ENCODE assay signal across 26 cellular contexts in the genomic region with DNA sequence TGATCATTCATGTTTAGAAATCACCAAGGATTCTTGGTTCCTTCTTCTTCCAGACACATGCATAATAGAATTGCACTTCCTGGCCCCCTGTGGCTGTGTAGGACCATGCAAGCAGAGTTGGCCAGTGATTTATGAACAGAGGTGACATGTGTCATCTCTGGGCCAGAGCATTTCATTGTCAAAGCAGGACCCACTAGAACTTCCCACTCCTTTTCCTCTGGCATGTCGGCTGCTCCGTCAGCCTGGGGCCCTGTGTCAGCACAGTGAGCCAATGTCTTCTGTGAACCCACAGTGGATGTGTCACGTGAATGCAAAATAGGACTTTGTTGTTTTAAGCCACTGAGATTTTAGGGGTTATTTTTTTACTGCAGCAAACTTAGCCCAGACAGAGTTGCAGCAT. TPM values are rescaled to one million over a fixed set of nuclear protein-coding genes. Genes with fewer than 3 reads are reported as not detected.
DNase-seq lines count a peak whose midpoint lies in the region; ATAC-seq and TF ChIP-seq lines count a peak whose summit lies in the region.
"Had no signal": no experiment of that assay in that cellular context is flagged by ENCODE, and none has a peak within 500 bp of the region (broad histone marks: within the 10 kb centered on the region; RNA-seq: fewer than 3 reads in every experiment).

No MANE protein-coding gene starts in this region.

- H3K4me3 Mint-ChIP-seq in GM23338, result no peak overlapping the region
- H3K4me3 Mint-ChIP-seq in activated CD4-positive, alpha-beta memory T cell treated with anti-CD3 and anti-CD28 coated beads for 36 hours, result no peak overlapping the region
- H3K4me3 Mint-ChIP-seq: activated naive CD4-positive, alpha-beta T cell treated with anti-CD3 and anti-CD28 coated beads, Interleukin-2, amount 50 U/mL, for 24 hours; nephron had no signal

- peaks cover 9% of the 10 kb centered on the region for H3K27me3 Mint-ChIP-seq in GM23338 (ENCODE audit: insufficient read depth, low read depth, poor library complexity)
- H3K27me3 Mint-ChIP-seq in activated CD4-positive, alpha-beta memory T cell treated with anti-CD3 and anti-CD28 coated beads for 36 hours, result peaks cover 58% of the 10 kb centered on the region

- H3K9me2 ChIP-seq in GM23338 (ENCODE audit: insufficient read depth), result no peaks in the 10 kb centered on the region

- H2AFZ ChIP-seq in GM23338, result 0 out of 2 replicates have a peak overlapping the region, but pooled peaks have one; percentile 10

- intact Hi-C loops in activated CD4-positive, alpha-beta memory T cell treated with anti-CD3 and anti-CD28 coated beads for 36 hours (cut with micrococcal nuclease), result no loop called here

- CTCF ChIA-PET in activated CD4-positive, alpha-beta memory T cell treated with anti-CD3 and anti-CD28 coated beads for 36 hours (lab: Charles Lee), result interaction anchor here (2.4 kb wide), 1 partner anchor 10 kb away, joined by 10 read pairs; no protein-coding TSS in a partner anchor

- H3K27me3 ChIP-seq in GM23338 (ENCODE audit: insufficient read depth), result no peaks in the 10 kb centered on the region
- H3K27me3 ChIP-seq: gastroesophageal sphincter had no signal

- no peaks in the 10 kb centered on the region for H3F3A ChIP-seq in GM23338 (replicated peaks; ENCODE audit: low read depth)

- H3K79me2 ChIP-seq in GM23338 (replicated peaks; ENCODE audit: insufficient read depth), result no peaks in the 10 kb centered on the region

- no peaks in the 10 kb centered on the region for H3K4me1 ChIP-seq in GM23338 (ENCODE audit: insufficient read depth)
- H3K4me1 ChIP-seq: gastroesophageal sphincter, suprapubic skin had no signal

- no peaks in the 10 kb centered on the region for H3K36me3 ChIP-seq in GM23338 (ENCODE audit: insufficient read depth)
- H3K36me3 ChIP-seq: gastroesophageal sphincter, suprapubic skin had no signal

- peaks cover 2% of the 10 kb centered on the region; the same call in 2 of the 3 replicates for H3K9me3 Mint-ChIP-seq in GM23338
- no peaks in the 10 kb centered on the region for H3K9me3 Mint-ChIP-seq in activated CD4-positive, alpha-beta memory T cell treated with anti-CD3 and anti-CD28 coated beads for 36 hours
- H3K9me3 Mint-ChIP-seq: activated naive CD4-positive, alpha-beta T cell treated with anti-CD3 and anti-CD28 coated beads, Interleukin-2, amount 50 U/mL, for 24 hours; nephron had no signal

- H3K4me1 Mint-ChIP-seq in GM23338, result no peaks in the 10 kb centered on the region; the same call in 2 of the 3 replicates
- H3K4me1 Mint-ChIP-seq in activated CD4-positive, alpha-beta memory T cell treated with anti-CD3 and anti-CD28 coated beads for 36 hours (ENCODE audit: low read depth), result peaks cover 17% of the 10 kb centered on the region

- H4K20me1 ChIP-seq in GM23338 (replicated peaks; ENCODE audit: insufficient read depth), result no peaks in the 10 kb centered on the region

- POLR2A ChIA-PET in activated CD4-positive, alpha-beta memory T cell treated with anti-CD3 and anti-CD28 coated beads for 36 hours (lab: Charles Lee), result no interaction called here

- H3K27ac Mint-ChIP-seq in GM23338, result no peak overlapping the region
- no peak overlapping the region for H3K27ac Mint-ChIP-seq in activated CD4-positive, alpha-beta memory T cell treated with anti-CD3 and anti-CD28 coated beads for 36 hours
- H3K27ac Mint-ChIP-seq: activated naive CD4-positive, alpha-beta T cell treated with anti-CD3 and anti-CD28 coated beads, Interleukin-2, amount 50 U/mL, for 24 hours; CD8-positive, alpha-beta memory T cell had no signal

- no peak for ATAC-seq in GM23338
- no peak for ATAC-seq in HG03521 (IDR thresholded peaks at IDR 0.05; ENCODE audit: unreplicated experiment)
- ATAC-seq: gastroesophageal sphincter had no signal

- no peak overlapping the region for H3K4me2 ChIP-seq in GM23338

- no peak overlapping the region for H3K27ac ChIP-seq in GM23338 (ENCODE audit: low read depth)
- peak overlapping the region; percentile 67 for H3K27ac ChIP-seq in substantia nigra (ENCODE audit: low read depth, low read length, poor library complexity, severe bottlenecking)
- H3K27ac ChIP-seq: gastroesophageal sphincter, RWPE1, suprapubic skin had no signal

- no peak for DNase-seq in GM23338 (ENCODE audit: low spot score)
- DNase-seq in SK-N-DZ (ENCODE audit: low spot score), result peak; percentile 12
- peak; percentile 74 for DNase-seq in medulla oblongata (ENCODE audit: extremely low spot score)
- DNase-seq in substantia nigra (lab: John Stamatoyannopoulos, UW), result peak in 22 of 49 donors; percentile 3 to 42 (median 22)
- DNase-seq in activated CD4-positive, CD25-positive, alpha-beta regulatory T cell (lab: John Stamatoyannopoulos, UW), result no peak
- no peak for DNase-seq in NCI-H748 (lab: John Stamatoyannopoulos, UW; ENCODE audit: unreplicated experiment)
- no peak for DNase-seq in activated CD4-positive, alpha-beta memory T cell treated with anti-CD3 and anti-CD28 coated beads for 36 hours
- DNase-seq: activated CD4-positive, CD25-positive, alpha-beta regulatory T cell treated with anti-CD3 and anti-CD28 coated beads, Interleukin-2, amount 50 U/mL, for 72 hours; aorta; CD8-positive, alpha-beta memory T cell; central memory CD4-positive, alpha-beta T cell; DMS53; GOT3; NCI-H1105 treated with DMSO at 0.1 percent for 48 hours; NCI-H2081; NCI-H446 treated with DMSO at 0.1 percent for 48 hours; NK-92 treated with Interleukin-12 subunit alpha and Interleukin-12 subunit beta, amount 100 ng/mL, for 24 hours; T1000 had no signal

- H3K4me3 ChIP-seq in GM23338, result no peak overlapping the region
- H3K4me3 ChIP-seq: gastroesophageal sphincter, suprapubic skin had no signal

- peaks cover 4% of the 10 kb centered on the region; the same call in 2 of the 3 replicates for H3K36me3 Mint-ChIP-seq in GM23338 (ENCODE audit: low read depth)
- H3K36me3 Mint-ChIP-seq in activated CD4-positive, alpha-beta memory T cell treated with anti-CD3 and anti-CD28 coated beads for 36 hours, result no peaks in the 10 kb centered on the region
- H3K36me3 Mint-ChIP-seq: activated naive CD4-positive, alpha-beta T cell treated with anti-CD3 and anti-CD28 coated beads, Interleukin-2, amount 50 U/mL, for 24 hours; CD8-positive, alpha-beta memory T cell had no signal

- no peak for TF ChIP-seq CTCF in GM23338 (conservative IDR thresholded peaks at IDR 0.05; ENCODE audit: low read depth in 2 of 2)

TF ChIP-seq in GM23338, 12 proteins besides CTCF, POLR2A, EP300 and RAD21 (continues in another document):
- TF ChIP-seq, protein P1, sequence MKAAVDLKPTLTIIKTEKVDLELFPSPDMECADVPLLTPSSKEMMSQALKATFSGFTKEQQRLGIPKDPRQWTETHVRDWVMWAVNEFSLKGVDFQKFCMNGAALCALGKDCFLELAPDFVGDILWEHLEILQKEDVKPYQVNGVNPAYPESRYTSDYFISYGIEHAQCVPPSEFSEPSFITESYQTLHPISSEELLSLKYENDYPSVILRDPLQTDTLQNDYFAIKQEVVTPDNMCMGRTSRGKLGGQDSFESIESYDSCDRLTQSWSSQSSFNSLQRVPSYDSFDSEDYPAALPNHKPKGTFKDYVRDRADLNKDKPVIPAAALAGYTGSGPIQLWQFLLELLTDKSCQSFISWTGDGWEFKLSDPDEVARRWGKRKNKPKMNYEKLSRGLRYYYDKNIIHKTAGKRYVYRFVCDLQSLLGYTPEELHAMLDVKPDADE (IDR thresholded peaks at IDR 0.05), result no peak

RNA-seq across cellular contexts. Expression of gene HSD17B3, which starts 59.1 kb away (rescaled TPM):
- total RNA-seq in GM23338 (2014; rRNA removed; shearing (Covaris generic)), result not detected in 2 replicates
- polyA plus RNA-seq in GM23338 (2016; fragmentation: Nextera tagmentation; extraction: Ambion mirVana), result not detected in 2 replicates
- not detected in 2 replicates for polyA plus RNA-seq in SK-N-DZ (2014; cell fraction: cytosol; rRNA removed)
- not detected in 2 replicates for polyA plus RNA-seq in SK-N-DZ (2014; cell fraction: nucleus; rRNA removed)
- not detected for total RNA-seq in activated CD4-positive, alpha-beta memory T cell treated with anti-CD3 and anti-CD28 coated beads for 36 hours
- total RNA-seq: activated CD8-positive, alpha-beta memory T cell treated with anti-CD3 and anti-CD28 coated beads for 36 hours; LHCN-M2 had no signal
- polyA plus RNA-seq: CD8-positive, alpha-beta memory T cell had no signal

Comparison
In these comparisons a context has a peak if more than half of its experiments do, and no peak if none do; other contexts are left out.
1. DNase-seq: peak in SK-N-DZ (single experiment) and medulla oblongata (single experiment); none in GM23338 (single experiment), activated CD4-positive, CD25-positive, alpha-beta regulatory T cell (0 of 4), NCI-H748 (single experiment) and activated CD4-positive, alpha-beta memory T cell treated with anti-CD3 and anti-CD28 coated beads for 36 hours (single experiment).